Comparison of ENCODE assay signal across 18 cellular contexts in genomic region chr21:46633561-46633960, GRCh38. TPM values are rescaled to one million over a fixed set of nuclear protein-coding genes. Genes with fewer than 3 reads are reported as not detected.
DNase-seq lines count a peak whose midpoint lies in the region; ATAC-seq and TF ChIP-seq lines count a peak whose summit lies in the region.
"Had no signal": no experiment of that assay in that cellular context is flagged by ENCODE, and none has a peak within 500 bp of the region (broad histone marks: within the 10 kb centered on the region; RNA-seq: fewer than 3 reads in every experiment).

No MANE protein-coding gene starts in this region.

- no peaks in the 10 kb centered on the region for H3K27me3 ChIP-seq in HAP-1 (ENCODE audit: low read depth)
- H3K27me3 ChIP-seq: foreskin keratinocyte, Peyer's patch, right atrium auricular region had no signal

- peak overlapping the region; percentile 89 for H3K4me3 Mint-ChIP-seq in activated T-cell treated with anti-CD3 and anti-CD28 coated beads, Interleukin-2, amount 50 U/mL, for 24 hours
- H3K4me3 Mint-ChIP-seq in T-cell (peak overlapping the region; percentile 95 to 100 (median 97)), osteocyte (ENCODE audit: unreplicated experiment) (no peak overlapping the region)

- no peaks in the 10 kb centered on the region for H3K27me3 Mint-ChIP-seq in activated T-cell treated with anti-CD3 and anti-CD28 coated beads, Interleukin-2, amount 50 U/mL, for 24 hours
- H3K27me3 Mint-ChIP-seq in T-cell, result no peaks in the 10 kb centered on the region
- peaks cover 9% of the 10 kb centered on the region for H3K27me3 Mint-ChIP-seq in osteocyte (ENCODE audit: unreplicated experiment)

- H3K4me3 ChIP-seq in HAP-1, result no peak overlapping the region
- H3K4me3 ChIP-seq: Peyer's patch, right atrium auricular region, tibial artery had no signal

- TF ChIP-seq CTCF in osteocyte (IDR thresholded peaks at IDR 0.05), result no peak

- peaks cover 3% of the 10 kb centered on the region for H3K9me3 Mint-ChIP-seq in activated T-cell treated with anti-CD3 and anti-CD28 coated beads, Interleukin-2, amount 50 U/mL, for 24 hours
- H3K9me3 Mint-ChIP-seq in T-cell (no peaks in the 10 kb centered on the region), osteocyte (ENCODE audit: unreplicated experiment) (no peaks in the 10 kb centered on the region)
- H3K9me3 Mint-ChIP-seq: endodermal cell had no signal

- no peaks in the 10 kb centered on the region; the same call in 1 of the 2 replicates for H3K9me3 ChIP-seq in HAP-1
- H3K9me3 ChIP-seq: Peyer's patch, right atrium auricular region, tibial artery had no signal

- in situ Hi-C loops in HAP-1 (cut with MboI; ENCODE audit: low sequenced_read_pairs), result no loop called here

- CTCF ChIA-PET in T-cell (lab: Charles Lee), result interaction anchor here in 1 of 2 donors (0.8 to 1.8 kb wide), 4 partner anchors 81 to 134 kb away, joined by 3 to 7 read pairs (median 3); no protein-coding TSS in a partner anchor

- H3K4me1 Mint-ChIP-seq in activated T-cell treated with anti-CD3 and anti-CD28 coated beads, Interleukin-2, amount 50 U/mL, for 24 hours (ENCODE audit: low read depth), result peaks cover 56% of the 10 kb centered on the region
- H3K4me1 Mint-ChIP-seq in T-cell (peaks cover 65 to 71% (median 69%) of the 10 kb centered on the region in 3 donors), osteocyte (ENCODE audit: unreplicated experiment) (peaks cover 35% of the 10 kb centered on the region)

- no peak for DNase-seq in activated T-cell treated with anti-CD3 and anti-CD28 coated beads, Interleukin-2, amount 50 U/mL, for 24 hours
- no peak for DNase-seq in activated T-cell treated with anti-CD3 and anti-CD28 coated beads, Interleukin-2, amount 50 U/mL, for 1 hour
- DNase-seq in T-cell (peak in 24 of 34 experiments; percentile 22 to 71 (median 39)), osteocyte (ENCODE audit: extremely low spot score, unreplicated experiment) (no peak), SIG-M5 (lab: John Stamatoyannopoulos, UW) (no peak), NCI-H1436 (lab: John Stamatoyannopoulos, UW) (no peak), HAP-1 (ENCODE audit: low spot score in 2 of 2) (no peak)
- DNase-seq in effector CD8-positive, alpha-beta T cell (lab: John Stamatoyannopoulos, UW), result peak; percentile 14
- DNase-seq: endodermal cell, foreskin keratinocyte, GDM1, left ventricle myocardium superior, NCI-H187, NCI-H524, Peyer's patch, tibial artery had no signal

- H3K27ac Mint-ChIP-seq in activated T-cell treated with anti-CD3 and anti-CD28 coated beads, Interleukin-2, amount 50 U/mL, for 24 hours, result peak overlapping the region; percentile 97
- H3K27ac Mint-ChIP-seq in T-cell, result peak overlapping the region; percentile 93 to 98
- H3K27ac Mint-ChIP-seq in osteocyte (ENCODE audit: unreplicated experiment), result peak overlapping the region; percentile 99

- H3K36me3 Mint-ChIP-seq in activated T-cell treated with anti-CD3 and anti-CD28 coated beads, Interleukin-2, amount 50 U/mL, for 24 hours (ENCODE audit: low read depth), result peaks cover 18% of the 10 kb centered on the region
- H3K36me3 Mint-ChIP-seq in T-cell (peaks cover 8% of the 10 kb centered on the region), osteocyte (ENCODE audit: unreplicated experiment) (peaks cover 5% of the 10 kb centered on the region)

- peaks cover 24% of the 10 kb centered on the region for H3K4me1 ChIP-seq in HAP-1

- no peaks in the 10 kb centered on the region for H3K36me3 ChIP-seq in HAP-1 (replicated peaks)
- H3K36me3 ChIP-seq: Peyer's patch, right atrium auricular region, tibial artery had no signal

- peak in 2 of 4 experiments; percentile 11 to 40 for ATAC-seq in T-cell (replicated peaks in 1 of 4)
- ATAC-seq: foreskin keratinocyte, left ventricle myocardium superior had no signal

- POLR2A ChIA-PET in T-cell (lab: Charles Lee), result interaction anchor here (0.6 to 1.3 kb wide), 2 partner anchors 74 to 82 kb away, joined by 3 to 4 read pairs; no protein-coding TSS in a partner anchor

RNA-seq across cellular contexts. Expression of gene PRMT2, which starts 1.9 kb away (rescaled TPM):
- 100 to 1,000 TPM; 145 to 258 (median 205) TPM for total RNA-seq in T-cell
- 111 and 115 TPM in 2 replicates for total RNA-seq in osteocyte

RNA-seq across cellular contexts. Expression of gene S100B, which starts 28.7 kb away (rescaled TPM):
- total RNA-seq in T-cell (10 to 100 TPM in 2 of 5 donors, 1 to 10 TPM in 2, under 1 TPM in 1; 0.49 to 11.4 (median 8.9) TPM), osteocyte (not detected in 2 replicates)
- total RNA-seq: endodermal cell, foreskin keratinocyte, myocyte had no signal

Comparison
In these comparisons a context has a peak if more than half of its experiments do, and no peak if none do; other contexts are left out.
1. DNase-seq: peak in T-cell (24 of 34) and effector CD8-positive, alpha-beta T cell (single experiment); none in activated T-cell treated with anti-CD3 and anti-CD28 coated beads, Interleukin-2, amount 50 U/mL, for 24 hours (single experiment), activated T-cell treated with anti-CD3 and anti-CD28 coated beads, Interleukin-2, amount 50 U/mL, for 1 hour (single experiment), osteocyte (single experiment), SIG-M5 (single experiment), NCI-H1436 (single experiment) and HAP-1 (0 of 2).
2. Peak in every context shown above with its lines, with median percentiles within 50 percentile points of each other: H3K27ac Mint-ChIP-seq.